In genomic region chr19:1009043-1009975, GRCh38 we compare ENCODE assay signal across 16 cellular contexts. TPM values are rescaled to one million over a fixed set of nuclear protein-coding genes. Genes with fewer than 3 reads are reported as not detected.
DNase-seq lines count a peak whose midpoint lies in the region; ATAC-seq and TF ChIP-seq lines count a peak whose summit lies in the region.
"Had no signal": no experiment of that assay in that cellular context is flagged by ENCODE, and none has a peak within 500 bp of the region (broad histone marks: within the 10 kb centered on the region; RNA-seq: fewer than 3 reads in every experiment).

No MANE protein-coding gene starts in this region.

- H2AFZ ChIP-seq in neural progenitor cell (replicated peaks): no peak overlapping the region

- no peaks in the 10 kb centered on the region for H3K27me3 ChIP-seq in breast epithelium
- no peaks in the 10 kb centered on the region for H3K27me3 ChIP-seq in right cardiac atrium (ENCODE audit: control insufficient read depth, insufficient read depth)
- no peaks in the 10 kb centered on the region for H3K27me3 ChIP-seq in upper lobe of right lung
- no peaks in the 10 kb centered on the region for H3K27me3 ChIP-seq in neural progenitor cell
- H3K27me3 ChIP-seq: tibial nerve had no signal

- DNase-seq in MCF 10A (ENCODE audit: unreplicated experiment) (no peak), breast epithelium (ENCODE audit: low spot score in 2 of 2) (no peak), right cardiac atrium (peak; percentile 76 to 87 (median 82)), upper lobe of right lung (no peak), neural progenitor cell (ENCODE audit: low spot score) (no peak), H4 (ENCODE audit: low spot score) (no peak)
- DNase-seq: activated CD4-positive, CD25-positive, alpha-beta regulatory T cell; activated T-cell treated with anti-CD3 and anti-CD28 coated beads, Interleukin-2, amount 50 U/mL, for 24 hours; gastrocnemius medialis; NCI-H2029 had no signal

- TF ChIP-seq POLR2A in breast epithelium (IDR thresholded peaks at IDR 0.05): no peak

- H3K4me2 ChIP-seq in neural progenitor cell: no peak overlapping the region
- H3K4me2 ChIP-seq: smooth muscle cell had no signal

- H3K9me3 Mint-ChIP-seq in MCF 10A (ENCODE audit: unreplicated experiment) (no peaks in the 10 kb centered on the region), neural progenitor cell (no peaks in the 10 kb centered on the region)
- H3K9me3 Mint-ChIP-seq: activated T-cell treated with anti-CD3 and anti-CD28 coated beads, Interleukin-2, amount 50 U/mL, for 24 hours; dendritic cell treated with granulocyte-macrophage colony-stimulating factor and Interleukin-4, amounts not matched to agents 40 ng/mL and 50 ng/mL, for 4 days had no signal

- TSS peak; percentile 83 for BruUV-seq in MCF 10A (replicated peaks; lab: Mats Ljungman, UMichigan)

- TF ChIP-seq CTCF in MCF 10A (IDR thresholded peaks at IDR 0.05; ENCODE audit: unreplicated experiment) (no peak), breast epithelium (IDR thresholded peaks at IDR 0.05) (no peak), upper lobe of right lung (IDR thresholded peaks at IDR 0.05) (no peak), neural progenitor cell (IDR thresholded peaks at IDR 0.05) (no peak)

- H3K79me2 ChIP-seq in neural progenitor cell (ENCODE audit: low read depth): peaks cover 2% of the 10 kb centered on the region

- H3K27me3 Mint-ChIP-seq in MCF 10A (ENCODE audit: insufficient read depth, unreplicated experiment) (no peaks in the 10 kb centered on the region), neural progenitor cell (ENCODE audit: insufficient read depth, low read depth) (no peaks in the 10 kb centered on the region)
- H3K27me3 Mint-ChIP-seq: activated T-cell treated with anti-CD3 and anti-CD28 coated beads, Interleukin-2, amount 50 U/mL, for 24 hours had no signal

- H3K4me1 Mint-ChIP-seq in MCF 10A (ENCODE audit: insufficient read depth, unreplicated experiment): no peaks in the 10 kb centered on the region
- H3K4me1 Mint-ChIP-seq in neural progenitor cell: no peaks in the 10 kb centered on the region

- H3K9ac ChIP-seq in neural progenitor cell: no peak overlapping the region

- H3K4me3 ChIP-seq in breast epithelium: no peak overlapping the region
- H3K4me3 ChIP-seq in right cardiac atrium (ENCODE audit: low read length): no peak overlapping the region
- no peak overlapping the region for H3K4me3 ChIP-seq in upper lobe of right lung
- H3K4me3 ChIP-seq in neural progenitor cell: no peak overlapping the region
- H3K4me3 ChIP-seq: gastrocnemius medialis, SJSA1, smooth muscle cell, tibial nerve had no signal

- H3K27ac Mint-ChIP-seq in MCF 10A (ENCODE audit: low read depth, unreplicated experiment) (no peak overlapping the region), neural progenitor cell (no peak overlapping the region)
- H3K27ac Mint-ChIP-seq: activated T-cell treated with anti-CD3 and anti-CD28 coated beads, Interleukin-2, amount 50 U/mL, for 24 hours; dendritic cell treated with granulocyte-macrophage colony-stimulating factor and Interleukin-4, amounts not matched to agents 40 ng/mL and 50 ng/mL, for 4 days had no signal

- H3K9me3 ChIP-seq in breast epithelium (no peaks in the 10 kb centered on the region), right cardiac atrium (ENCODE audit: control insufficient read depth, low read length) (no peaks in the 10 kb centered on the region), upper lobe of right lung (no peaks in the 10 kb centered on the region), neural progenitor cell (ENCODE audit: low read depth) (no peaks in the 10 kb centered on the region)
- H3K9me3 ChIP-seq: gastrocnemius medialis, neutrophil, SJSA1, tibial nerve had no signal

- POLR2A ChIA-PET in MCF 10A (lab: Yijun Ruan, JAX): interaction anchor here (1.0 to 1.4 kb wide), 2 partner anchors 10 to 13 kb away, joined by 3 read pairs; no protein-coding TSS in a partner anchor

- no peak overlapping the region for H3K27ac ChIP-seq in breast epithelium
- H3K27ac ChIP-seq in right cardiac atrium (ENCODE audit: low read length): no peak overlapping the region
- H3K27ac ChIP-seq in upper lobe of right lung: peak overlapping the region; percentile 36
- no peak overlapping the region for H3K27ac ChIP-seq in neural progenitor cell
- H3K27ac ChIP-seq: 22Rv1, gastrocnemius medialis, neutrophil, SJSA1 had no signal

- H3K36me3 Mint-ChIP-seq in MCF 10A (ENCODE audit: insufficient read depth, unreplicated experiment) (peaks cover 20% of the 10 kb centered on the region), neural progenitor cell (no peaks in the 10 kb centered on the region)

- H3K4me3 Mint-ChIP-seq in MCF 10A (ENCODE audit: unreplicated experiment) (no peak overlapping the region), neural progenitor cell (no peak overlapping the region)
- H3K4me3 Mint-ChIP-seq: activated T-cell treated with anti-CD3 and anti-CD28 coated beads, Interleukin-2, amount 50 U/mL, for 24 hours; dendritic cell treated with granulocyte-macrophage colony-stimulating factor and Interleukin-4, amounts not matched to agents 40 ng/mL and 50 ng/mL, for 4 days had no signal

- ATAC-seq in right cardiac atrium (peak; percentile 25 to 53), upper lobe of right lung (peak; percentile 7)
- ATAC-seq: gastrocnemius medialis had no signal

- H4K20me1 ChIP-seq in neural progenitor cell (ENCODE audit: low read depth): peaks cover 5% of the 10 kb centered on the region

- CTCF ChIA-PET in MCF 10A (lab: Yijun Ruan, JAX): interaction anchor here (1.2 kb wide), 1 partner anchor 8 kb away, joined by 3 read pairs; no protein-coding TSS in a partner anchor

- 71% methylated on average over 90 of the region's 90 CpGs for WGBS in right cardiac atrium

- H3F3A ChIP-seq in neural progenitor cell (ENCODE audit: low read depth): no peaks in the 10 kb centered on the region

- no peaks in the 10 kb centered on the region for H3K4me1 ChIP-seq in breast epithelium
- no peaks in the 10 kb centered on the region for H3K4me1 ChIP-seq in right cardiac atrium (ENCODE audit: control insufficient read depth, insufficient read depth, low read length)
- H3K4me1 ChIP-seq in upper lobe of right lung: no peaks in the 10 kb centered on the region
- H3K4me1 ChIP-seq in neural progenitor cell: no peaks in the 10 kb centered on the region
- H3K4me1 ChIP-seq: gastrocnemius medialis, SJSA1 had no signal

- intact Hi-C loops in MCF 10A (cut with micrococcal nuclease) (no loop called here), breast epithelium (cut with DNase I; ENCODE audit: low total_unique reads) (no loop called here), right cardiac atrium (cut with DNase I) (no loop called here), upper lobe of right lung (cut with DNase I) (no loop called here)

- peaks cover 16% of the 10 kb centered on the region for H3K36me3 ChIP-seq in breast epithelium
- peaks cover 51% of the 10 kb centered on the region for H3K36me3 ChIP-seq in upper lobe of right lung
- H3K36me3 ChIP-seq in neural progenitor cell: no peaks in the 10 kb centered on the region

RNA-seq across cellular contexts. Expression of gene GRIN3B, which starts 9.1 kb away (rescaled TPM):
- total RNA-seq in MCF 10A (2022) (not detected in 2 replicates), breast epithelium (1 to 10 TPM in 1 of 3 donors, not detected in 2; 2.6 TPM), right cardiac atrium (under 1 TPM in 1 of 4 donors, not detected in 3; 0.06 TPM), upper lobe of right lung (not detected), neural progenitor cell (ENCODE audit: low replicate concordance) (5.4 and 5.9 TPM in 2 replicates)
- polyA plus RNA-seq in right cardiac atrium: not detected
- total RNA-seq in H4 (2014; rRNA removed; shearing (Covaris generic)): 0.23 TPM in 1 of 2 replicates, not detected in the other
- total RNA-seq: gastrocnemius medialis, SJSA1 had no signal

RNA-seq across cellular contexts. Expression of gene TMEM259, which starts 11.6 kb away (rescaled TPM):
- total RNA-seq in MCF 10A (2022): 130 and 146 TPM in 2 replicates
- total RNA-seq in breast epithelium: 100 to 1,000 TPM; 112 to 156 (median 153) TPM
- total RNA-seq in right cardiac atrium: 100 to 1,000 TPM; 127 to 161 (median 143) TPM
- polyA plus RNA-seq in right cardiac atrium: 164 TPM
- 167 TPM for total RNA-seq in upper lobe of right lung
- 31.7 and 175 TPM in 2 replicates for total RNA-seq in neural progenitor cell (ENCODE audit: low replicate concordance)
- total RNA-seq in H4 (2014; rRNA removed; shearing (Covaris generic)): 57.0 and 72.5 TPM in 2 replicates

RNA-seq across cellular contexts. Expression of gene RNU6-2, which starts 12.0 kb away (rescaled TPM):
- total RNA-seq in MCF 10A (2022): not detected in 2 replicates
- total RNA-seq in breast epithelium: not detected
- not detected for total RNA-seq in right cardiac atrium
- polyA plus RNA-seq in right cardiac atrium: not detected
- not detected for total RNA-seq in upper lobe of right lung
- not detected in 2 replicates for total RNA-seq in neural progenitor cell (ENCODE audit: low replicate concordance)
- not detected in 2 replicates for total RNA-seq in H4 (2014; rRNA removed; shearing (Covaris generic))
- total RNA-seq: gastrocnemius medialis, SJSA1, smooth muscle cell, tibial nerve had no signal
- polyA plus RNA-seq: smooth muscle cell had no signal

RNA-seq across cellular contexts. Expression of gene CNN2, which starts 17.1 kb away (rescaled TPM):
- 112 and 166 TPM in 2 replicates for total RNA-seq in MCF 10A (2022)
- 10 to 100 TPM; 70.4 to 74.1 (median 70.7) TPM for total RNA-seq in breast epithelium
- 10 to 100 TPM; 57.4 to 75.9 (median 63.8) TPM for total RNA-seq in right cardiac atrium
- polyA plus RNA-seq in right cardiac atrium: 52.1 TPM
- 220 TPM for total RNA-seq in upper lobe of right lung
- 131 and 196 TPM in 2 replicates for total RNA-seq in neural progenitor cell (ENCODE audit: low replicate concordance)
- total RNA-seq in H4 (2014; rRNA removed; shearing (Covaris generic)): 111 and 123 TPM in 2 replicates

RNA-seq across cellular contexts. Expression of gene WDR18, which starts 25.2 kb away (rescaled TPM):
- total RNA-seq in MCF 10A (2022): 81.9 and 96.7 TPM in 2 replicates
- total RNA-seq in breast epithelium: 10 to 100 TPM; 19.2 to 69.2 (median 49.8) TPM
- 10 to 100 TPM; 12.2 to 24.0 (median 15.8) TPM for total RNA-seq in right cardiac atrium
- 22.5 TPM for polyA plus RNA-seq in right cardiac atrium
- 21.9 TPM for total RNA-seq in upper lobe of right lung
- 38.6 and 156 TPM in 2 replicates for total RNA-seq in neural progenitor cell (ENCODE audit: low replicate concordance)
- 61.9 and 77.2 TPM in 2 replicates for total RNA-seq in H4 (2014; rRNA removed; shearing (Covaris generic))

Comparison
In these comparisons a context has a peak if more than half of its experiments do, and no peak if none do; other contexts are left out.
1. DNase-seq: peak in right cardiac atrium (3 of 3); none in MCF 10A (single experiment), breast epithelium (0 of 2), upper lobe of right lung (single experiment), neural progenitor cell (single experiment) and H4 (single experiment).